20 cellular contexts compared by ENCODE assay signal in genomic region chr12:5328669-5329068, GRCh38.
"Had no signal": no experiment of that assay in that cellular context is flagged by ENCODE, and none has a peak within 500 bp of the region (broad histone marks: within the 10 kb centered on the region; RNA-seq: fewer than 3 reads in every experiment).

No MANE protein-coding gene starts in this region.

- H3K27me3 Mint-ChIP-seq: activated CD4-positive, alpha-beta T cell treated with anti-CD3 and anti-CD28 coated beads, Interleukin-2, amount 10 ng/mL, durations not matched to agents 24 days and 14 days; activated naive CD8-positive, alpha-beta T cell treated with anti-CD3 and anti-CD28 coated beads, Interleukin-2, amount 10 ng/mL, durations not matched to agents 7 days and 5 days had no signal

- H3K36me3 ChIP-seq: left lung, transverse colon, vagina had no signal

- H3K27me3 ChIP-seq: left lung, transverse colon, vagina had no signal

- DNase-seq: activated CD4-positive, alpha-beta T cell treated with anti-CD3 and anti-CD28 coated beads, Interleukin-2, amount 10 ng/mL, durations not matched to agents 24 days and 14 days; activated CD4-positive, CD25-positive, alpha-beta regulatory T cell; activated CD8-positive, alpha-beta memory T cell treated with anti-CD3 and anti-CD28 coated beads, Interleukin-2, amount 50 U/mL, for 4 hours; activated CD8-positive, alpha-beta T cell treated with anti-CD3 and anti-CD28 coated beads, Interleukin-2, amount 10 ng/mL, durations not matched to agents 7 days and 5 days; activated naive CD8-positive, alpha-beta T cell treated with anti-CD3 and anti-CD28 coated beads, Interleukin-2, amount 10 ng/mL, durations not matched to agents 7 days and 5 days; activated T-cell treated with anti-CD3 and anti-CD28 coated beads, Interleukin-2, amount 50 U/mL, for 48 hours; dermis blood vessel endothelial cell; erythroblast; kidney; left lung; mucosa of descending colon; naive thymus-derived CD8-positive, alpha-beta T cell; posterior cingulate gyrus; right cardiac atrium; stimulated activated CD4-positive, alpha-beta T cell treated with anti-CD3 and anti-CD28 coated beads, Interleukin-15, amount 100 ng/mL, for 24 hours; stimulated activated CD4-positive, alpha-beta T cell treated with anti-CD3 and anti-CD28 coated beads, Interleukin-4, amount 100 ng/mL, for 1 hour; stimulated activated naive CD4-positive, alpha-beta T cell; transverse colon had no signal

- H3K27ac ChIP-seq: left lung, skin epidermis, transverse colon, vagina had no signal

- H3K9me3 ChIP-seq: mucosa of descending colon, transverse colon, vagina had no signal

- H3K4me1 ChIP-seq: left lung, transverse colon, vagina had no signal

- H3K4me1 Mint-ChIP-seq: activated CD4-positive, alpha-beta T cell treated with anti-CD3 and anti-CD28 coated beads, Interleukin-2, amount 10 ng/mL, durations not matched to agents 24 days and 14 days; activated naive CD8-positive, alpha-beta T cell treated with anti-CD3 and anti-CD28 coated beads, Interleukin-2, amount 10 ng/mL, durations not matched to agents 7 days and 5 days; naive thymus-derived CD8-positive, alpha-beta T cell had no signal

- H3K4me3 ChIP-seq: left lung, mucosa of descending colon, skin epidermis, transverse colon, vagina had no signal

- H3K36me3 Mint-ChIP-seq: activated naive CD8-positive, alpha-beta T cell treated with anti-CD3 and anti-CD28 coated beads, Interleukin-2, amount 10 ng/mL, durations not matched to agents 7 days and 5 days; naive thymus-derived CD8-positive, alpha-beta T cell had no signal

- ATAC-seq: activated CD8-positive, alpha-beta T cell treated with anti-CD3 and anti-CD28 coated beads, Interleukin-2, amount 10 ng/mL, durations not matched to agents 7 days and 5 days; left lung; mucosa of descending colon; naive thymus-derived CD8-positive, alpha-beta T cell; right cardiac atrium had no signal

- H3K4me3 Mint-ChIP-seq: activated CD4-positive, alpha-beta T cell treated with anti-CD3 and anti-CD28 coated beads, Interleukin-2, amount 10 ng/mL, durations not matched to agents 24 days and 14 days; activated CD8-positive, alpha-beta T cell treated with anti-CD3 and anti-CD28 coated beads, Interleukin-2, amount 10 ng/mL, durations not matched to agents 7 days and 5 days; activated naive CD8-positive, alpha-beta T cell treated with anti-CD3 and anti-CD28 coated beads, Interleukin-2, amount 10 ng/mL, durations not matched to agents 7 days and 5 days; naive thymus-derived CD8-positive, alpha-beta T cell had no signal

- H3K27ac Mint-ChIP-seq: activated CD4-positive, alpha-beta T cell treated with anti-CD3 and anti-CD28 coated beads, Interleukin-2, amount 10 ng/mL, durations not matched to agents 24 days and 14 days; activated CD8-positive, alpha-beta T cell treated with anti-CD3 and anti-CD28 coated beads, Interleukin-2, amount 10 ng/mL, durations not matched to agents 7 days and 5 days; activated naive CD8-positive, alpha-beta T cell treated with anti-CD3 and anti-CD28 coated beads, Interleukin-2, amount 10 ng/mL, durations not matched to agents 7 days and 5 days; naive thymus-derived CD8-positive, alpha-beta T cell had no signal
